ENCODE assay signal across 19 cellular contexts in genomic region chr3:99883693-99884092, GRCh38.
"Had no signal": no experiment of that assay in that cellular context is flagged by ENCODE, and none has a peak within 500 bp of the region (broad histone marks: within the 10 kb centered on the region; RNA-seq: fewer than 3 reads in every experiment).

No MANE protein-coding gene starts in this region.

- H3K4me1 ChIP-seq: vagina had no signal

- H3K27ac ChIP-seq: foreskin keratinocyte, lower lobe of right lung, tibial nerve, upper lobe of right lung, vagina had no signal

- H3K36me3 ChIP-seq: lower lobe of right lung, pancreas, spleen, tibial nerve, upper lobe of right lung, vagina had no signal

- H3K27me3 ChIP-seq: foreskin keratinocyte, hepatocyte, pancreas, spleen, testis, tibial nerve, upper lobe of right lung, vagina had no signal

- H3K4me3 ChIP-seq: hepatocyte, lower lobe of right lung, pancreas, spleen, testis, tibial nerve, upper lobe of right lung, vagina had no signal

- ATAC-seq: foreskin keratinocyte; left lobe of liver; lower lobe of right lung; pancreas; sciatic nerve; stimulated activated memory B cell treated with anti-CD40 and anti-IgM and Interleukin-4, amounts not matched to agents 10 μg/mL and 1 μg/mL and 100 μg/mL, for 72 hours; upper lobe of right lung had no signal

- DNase-seq: effector memory CD4-positive, alpha-beta T cell; foreskin keratinocyte; lower lobe of right lung; midbrain; naive B cell; occipital lobe; pancreas; spleen; stimulated activated CD4-positive, alpha-beta T cell treated with anti-CD3 and anti-CD28 coated beads, Interleukin-15, amount 100 ng/mL, for 24 hours; stimulated activated CD4-positive, alpha-beta T cell treated with anti-CD3 and anti-CD28 coated beads, Interleukin-1b, Interleukin-23, amount 100 ng/mL, for 48 hours; stimulated activated CD4-positive, alpha-beta T cell treated with anti-CD3 and anti-CD28 coated beads, Interleukin-4, amount 100 ng/mL, for 24 hours; testis; upper lobe of right lung had no signal

- H3K9me3 ChIP-seq: lower lobe of right lung, pancreas, spleen, testis, tibial nerve, upper lobe of right lung, vagina had no signal

- FAIRE-seq: pancreas had no signal
